12 cellular contexts compared by ENCODE assay signal in genomic region chr2:130808482-130809268, GRCh38. TPM values are rescaled to one million over a fixed set of nuclear protein-coding genes. Genes with fewer than 3 reads are reported as not detected.
DNase-seq lines count a peak whose midpoint lies in the region; ATAC-seq and TF ChIP-seq lines count a peak whose summit lies in the region.
"Had no signal": no experiment of that assay in that cellular context is flagged by ENCODE, and none has a peak within 500 bp of the region (broad histone marks: within the 10 kb centered on the region; RNA-seq: fewer than 3 reads in every experiment).

No MANE protein-coding gene starts in this region.

- no peaks in the 10 kb centered on the region for H3K79me2 ChIP-seq in SK-N-SH (ENCODE audit: insufficient read depth)

- H3K4me1 ChIP-seq in SK-N-SH (ENCODE audit: control insufficient read depth in 1 of 2, insufficient read depth in 2 of 2, low read depth in 1 of 2, low read length in 1 of 2) (no peaks in the 10 kb centered on the region; a peak in 1 of 4 replicates), upper lobe of right lung (no peaks in the 10 kb centered on the region)

- intact Hi-C loops in upper lobe of right lung (cut with DNase I): no loop called here

- no peaks in the 10 kb centered on the region for H3F3A ChIP-seq in SK-N-SH (replicated peaks; ENCODE audit: insufficient read depth)

- no peak overlapping the region for H3K9ac ChIP-seq in SK-N-SH

- H3K36me3 ChIP-seq in SK-N-SH (replicated peaks in 1 of 2; ENCODE audit: control insufficient read depth in 1 of 2, insufficient read depth in 2 of 2, low read length in 1 of 2): no peaks in the 10 kb centered on the region
- H3K36me3 ChIP-seq in upper lobe of right lung: no peaks in the 10 kb centered on the region
- H3K36me3 ChIP-seq: thoracic aorta had no signal

- no peaks in the 10 kb centered on the region for H3K9me2 ChIP-seq in SK-N-SH

- POLR2A ChIA-PET in SK-N-SH (lab: Yijun Ruan, JAX): no interaction called here

- ATAC-seq in SK-N-SH treated with all-trans-retinoic acid at 6 μM for 48 hours (no peak), upper lobe of right lung (no peak)

- 64% methylated on average over 12 of the region's 12 CpGs for WGBS in SK-N-SH (ENCODE audit: low lambda C conversion rate)

- TF ChIP-seq EP300 in SK-N-SH (IDR thresholded peaks at IDR 0.05; ENCODE audit: borderline replicate concordance in 1 of 2, low read depth in 1 of 2, low read length in 1 of 2): no peak

- no peak for TF ChIP-seq RAD21 in SK-N-SH (IDR thresholded peaks at IDR 0.05; ENCODE audit: low read length)

- H3K4me3 ChIP-seq in SK-N-SH (ENCODE audit: low read depth in 2 of 2, low read length in 1 of 2) (no peak overlapping the region), upper lobe of right lung (no peak overlapping the region)
- H3K4me3 ChIP-seq: thoracic aorta had no signal

- no peaks in the 10 kb centered on the region for H3K9me3 ChIP-seq in SK-N-SH
- no peaks in the 10 kb centered on the region for H3K9me3 ChIP-seq in upper lobe of right lung
- H3K9me3 ChIP-seq: thoracic aorta had no signal

- no peaks in the 10 kb centered on the region for H3K27me3 ChIP-seq in SK-N-SH (ENCODE audit: insufficient read depth)
- no peaks in the 10 kb centered on the region for H3K27me3 ChIP-seq in upper lobe of right lung

- TF ChIP-seq CTCF in SK-N-SH (IDR thresholded peaks at IDR 0.05) (no peak), upper lobe of right lung (IDR thresholded peaks at IDR 0.05) (no peak)

- H2AFZ ChIP-seq in SK-N-SH (ENCODE audit: low read depth): no peak overlapping the region

- H4K20me1 ChIP-seq in SK-N-SH (ENCODE audit: insufficient read depth): no peaks in the 10 kb centered on the region

- DNase-seq in SK-N-SH (no peak), RPMI7951 (ENCODE audit: low read depth) (peak; percentile 88), epithelial cell of prostate (ENCODE audit: low read depth, low spot score) (peak; percentile 84), upper lobe of right lung (peak; percentile 31), EL (no peak), NCI-H2227 treated with DMSO at 0.1 percent for 48 hours (lab: John Stamatoyannopoulos, UW) (no peak), NAMALWA (ENCODE audit: low spot score) (no peak)
- DNase-seq: 8988T; activated naive CD4-positive, alpha-beta T cell had no signal

- CTCF ChIA-PET in SK-N-SH (lab: Yijun Ruan, JAX): interaction anchor here (1.4 to 1.6 kb wide), 2 partner anchors 65 to 112 kb away, joined by 3 to 4 read pairs; no protein-coding TSS in a partner anchor

- no peak overlapping the region for H3K4me2 ChIP-seq in SK-N-SH

- H3K27ac ChIP-seq in SK-N-SH (ENCODE audit: low read depth in 2 of 2, low read length in 1 of 2): no peak overlapping the region
- H3K27ac ChIP-seq in epithelial cell of prostate: peak overlapping the region; percentile 97
- H3K27ac ChIP-seq in upper lobe of right lung: no peak overlapping the region
- H3K27ac ChIP-seq: thoracic aorta had no signal

TF ChIP-seq in SK-N-SH treated with all-trans-retinoic acid at 6 μM for 48 hours, 23 proteins besides CTCF, POLR2A, EP300 and RAD21:
- TF ChIP-seq ESRRG (CRISPR knock-in tag; IDR thresholded peaks at IDR 0.05) (no peak), BACH2 (CRISPR knock-in tag; IDR thresholded peaks at IDR 0.05; ENCODE audit: borderline replicate concordance) (no peak), CSDC2 (CRISPR knock-in tag; IDR thresholded peaks at IDR 0.05) (no peak), CREB5 (CRISPR knock-in tag; IDR thresholded peaks at IDR 0.05; ENCODE audit: low read depth) (no peak), ZNF8 (CRISPR knock-in tag; IDR thresholded peaks at IDR 0.05) (peak; percentile 87), SNAI2 (CRISPR knock-in tag; IDR thresholded peaks at IDR 0.05) (no peak), ZNF70 (CRISPR knock-in tag; IDR thresholded peaks at IDR 0.05) (no peak), ARNTL (CRISPR knock-in tag; IDR thresholded peaks at IDR 0.05; ENCODE audit: borderline replicate concordance, low read depth) (no peak), ZNF565 (CRISPR knock-in tag; conservative IDR thresholded peaks at IDR 0.05; ENCODE audit: low read depth) (no peak)

TF ChIP-seq in SK-N-SH, 30 proteins besides CTCF, POLR2A, EP300 and RAD21:
- TF ChIP-seq SIN3A (IDR thresholded peaks at IDR 0.05; ENCODE audit: borderline replicate concordance, low read depth, low read length): no peak
- TF ChIP-seq REST (IDR thresholded peaks at IDR 0.05; ENCODE audit: low read depth, low read length): no peak

RNA-seq across cellular contexts. Expression of gene ARHGEF4, which starts 28.0 kb away (rescaled TPM):
- 1.5 and 2.3 TPM in 2 replicates for polyA plus RNA-seq in SK-N-SH (2012; rRNA removed)
- polyA plus RNA-seq in SK-N-SH (2012; cell fraction: cytosol; rRNA removed): 1.5 and 2.4 TPM in 2 replicates
- polyA plus RNA-seq in SK-N-SH (2012; cell fraction: nucleus; rRNA removed): 7.9 and 9.5 TPM in 2 replicates
- total RNA-seq in RPMI7951 (2014; rRNA removed; shearing (Covaris generic)): 2.2 and 2.5 TPM in 2 replicates
- 11.1 TPM for total RNA-seq in upper lobe of right lung

RNA-seq across cellular contexts. Expression of gene AMER3, which starts 53.3 kb away (rescaled TPM):
- polyA plus RNA-seq in SK-N-SH (2012; rRNA removed): under 0.01 and 0.03 TPM in 2 replicates
- polyA plus RNA-seq in SK-N-SH (2012; cell fraction: cytosol; rRNA removed): 0.01 and 0.05 TPM in 2 replicates
- 0.01 TPM in 1 of 2 replicates, not detected in the other for polyA plus RNA-seq in SK-N-SH (2012; cell fraction: nucleus; rRNA removed)
- not detected in 2 replicates for total RNA-seq in RPMI7951 (2014; rRNA removed; shearing (Covaris generic))
- not detected for total RNA-seq in upper lobe of right lung
- total RNA-seq: lung microvascular endothelial cell, thoracic aorta had no signal

Comparison
In these comparisons a context has a peak if more than half of its experiments do, and no peak if none do; other contexts are left out.
1. DNase-seq: peak in RPMI7951 (single experiment), epithelial cell of prostate (single experiment) and upper lobe of right lung (single experiment); none in SK-N-SH (single experiment), EL (single experiment), NCI-H2227 treated with DMSO at 0.1 percent for 48 hours (single experiment) and NAMALWA (single experiment).